Comparison of ENCODE assay signal across 1 cellular context in the genomic region with DNA sequence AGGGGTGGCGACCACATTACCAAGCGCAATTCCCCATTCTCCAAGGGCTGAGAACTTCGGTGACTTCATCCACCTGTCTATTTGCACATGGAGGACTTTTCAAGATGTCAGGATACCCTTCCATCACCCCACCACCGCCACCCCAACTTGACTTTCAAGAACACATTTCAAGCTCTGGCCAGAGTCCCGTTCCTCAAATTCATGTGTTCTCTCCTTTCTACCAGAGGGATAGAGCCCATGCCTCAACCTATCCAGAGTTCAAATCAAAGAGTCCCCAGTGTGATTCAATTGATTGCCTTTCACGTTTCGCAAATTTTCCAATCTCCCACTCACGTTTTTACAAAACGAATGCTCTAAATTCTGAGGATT.
TF ChIP-seq lines count a peak whose summit lies in the region.

No MANE protein-coding gene starts in this region.

TF ChIP-seq in H1, 55 proteins besides CTCF, POLR2A, EP300 and RAD21:
- TF ChIP-seq SUZ12 (IDR thresholded peaks at IDR 0.05; ENCODE audit: low read length): peak; percentile 45; the same call in 1 of the 2 replicates
- no peak for TF ChIP-seq GTF2F1 (IDR thresholded peaks at IDR 0.05; ENCODE audit: borderline replicate concordance, low read depth, low read length)
- TF ChIP-seq TAF1 (IDR thresholded peaks at IDR 0.05; ENCODE audit: low read depth, low read length): no peak
- TF ChIP-seq EZH2 (IDR thresholded peaks at IDR 0.05; ENCODE audit: low read depth, low read length, severe bottlenecking): peak; percentile 64
- TF ChIP-seq RNF2 (IDR thresholded peaks at IDR 0.05; ENCODE audit: borderline replicate concordance, low read depth, low read length, missing control alignments, poor library complexity, severe bottlenecking): peak; percentile 47
